Comparison of ENCODE assay signal across 8 cellular contexts in the genomic region with DNA sequence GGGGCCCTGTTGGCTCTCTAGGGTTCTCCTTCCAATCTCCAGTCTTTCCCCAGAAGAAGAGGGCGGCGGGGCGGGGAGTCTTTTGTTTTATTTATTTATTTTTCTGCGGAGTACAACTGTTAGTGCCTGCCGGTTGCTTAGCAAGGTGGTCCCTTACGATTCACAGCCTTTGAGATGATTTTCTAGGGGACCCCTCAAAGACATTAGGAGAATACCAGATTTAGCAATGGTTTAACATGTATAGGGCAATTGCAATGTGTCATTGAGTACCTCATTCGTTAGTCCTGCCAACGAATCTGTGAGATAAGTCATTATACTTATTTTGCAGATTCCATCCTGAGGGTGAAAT. TPM values are rescaled to one million over a fixed set of nuclear protein-coding genes. Genes with fewer than 3 reads are reported as not detected.
DNase-seq lines count a peak whose midpoint lies in the region; ATAC-seq and TF ChIP-seq lines count a peak whose summit lies in the region.

No MANE protein-coding gene starts in this region.

- peaks cover 3% of the 10 kb centered on the region for H3K4me1 Mint-ChIP-seq in memory B cell

- ATAC-seq in heart left ventricle (no peak), memory B cell (ENCODE audit: low read depth) (no peak), upper lobe of right lung (no peak), HG03342 (IDR thresholded peaks at IDR 0.05; ENCODE audit: unreplicated experiment) (no peak)

- H3K27me3 ChIP-seq in heart left ventricle (no peaks in the 10 kb centered on the region), upper lobe of right lung (no peaks in the 10 kb centered on the region)

- H3K4me3 Mint-ChIP-seq in memory B cell = peak overlapping the region; percentile 87

- DNase-seq in heart left ventricle (no peak), cardiac septum (ENCODE audit: low spot score) (no peak), memory B cell (ENCODE audit: low spot score in 2 of 2) (no peak), upper lobe of right lung (no peak), NCI-H446 treated with DMSO at 0.1 percent for 48 hours (lab: John Stamatoyannopoulos, UW) (no peak), C1 segment of cervical spinal cord (lab: John Stamatoyannopoulos, UW) (no peak)

- peak overlapping the region; percentile 63 to 91 (median 86) for H3K27ac ChIP-seq in heart left ventricle
- peak overlapping the region; percentile 64 for H3K27ac ChIP-seq in angular gyrus (ENCODE audit: low read depth, low read length)
- peak overlapping the region; percentile 91 for H3K27ac ChIP-seq in upper lobe of right lung

- peaks cover 12% of the 10 kb centered on the region for H3K36me3 Mint-ChIP-seq in memory B cell

- TF ChIP-seq CTCF in heart left ventricle (IDR thresholded peaks at IDR 0.05) (no peak), upper lobe of right lung (IDR thresholded peaks at IDR 0.05) (no peak)

- H3K36me3 ChIP-seq in heart left ventricle = peaks cover 0 to 34% (median 28%) of the 10 kb centered on the region in 9 donors
- peaks cover 32% of the 10 kb centered on the region for H3K36me3 ChIP-seq in upper lobe of right lung

- H3K4me3 ChIP-seq in heart left ventricle (peak overlapping the region; percentile 74 to 97 (median 90)), upper lobe of right lung (peak overlapping the region; percentile 94)

- no peaks in the 10 kb centered on the region for H3K9me3 ChIP-seq in heart left ventricle
- H3K9me3 ChIP-seq in upper lobe of right lung = no peaks in the 10 kb centered on the region

- H3K27me3 Mint-ChIP-seq in memory B cell = peaks cover 3% of the 10 kb centered on the region

- no peaks in the 10 kb centered on the region for H3K9me3 Mint-ChIP-seq in memory B cell

- H3K27ac Mint-ChIP-seq in memory B cell = peak overlapping the region; percentile 74

- 12 to 20% (median 15%) methylated on average over 8 of the region's 8 CpGs for WGBS in heart left ventricle, 4 donors

- TF ChIP-seq POLR2A in heart left ventricle (IDR thresholded peaks at IDR 0.05) = no peak

- H3K4me1 ChIP-seq in heart left ventricle = peaks cover 0 to 22% (median 12%) of the 10 kb centered on the region in 12 donors
- H3K4me1 ChIP-seq in upper lobe of right lung = peaks cover 6% of the 10 kb centered on the region

- intact Hi-C loops in heart left ventricle (cut with DNase I) = loop anchor here in 1 of 10 donors (2.0 kb wide), 1 partner anchor 56 kb away; a partner anchor contains a TSS
- intact Hi-C loops in cardiac septum (cut with DNase I) = loop anchor here (2.0 kb wide), 1 partner anchor 56 kb away; a partner anchor contains a TSS
- intact Hi-C loops in upper lobe of right lung (cut with DNase I) = no loop called here

RNA-seq across cellular contexts. Expression of a gene that starts 0.3 kb away (rescaled TPM):
- 100 to 1,000 TPM in 1 of 9 donors, 10 to 100 TPM in 8; 59.3 to 117 (median 84.9) TPM for total RNA-seq in heart left ventricle
- 100 to 1,000 TPM in 1 of 2 donors, 10 to 100 TPM in 1; 73.6 to 124 TPM for polyA plus RNA-seq in heart left ventricle
- 64.7 TPM for total RNA-seq in cardiac septum
- total RNA-seq in upper lobe of right lung = 30.1 TPM

RNA-seq across cellular contexts. Expression of a gene that starts 34.4 kb away (rescaled TPM):
- total RNA-seq in heart left ventricle (not detected), cardiac septum (not detected), upper lobe of right lung (not detected)
- not detected for polyA plus RNA-seq in heart left ventricle

RNA-seq across cellular contexts. Expression of a gene that starts 55.4 kb away (rescaled TPM):
- total RNA-seq in heart left ventricle (under 1 TPM in 1 of 9 donors, not detected in 8; 0.53 TPM), cardiac septum (not detected), upper lobe of right lung (not detected)
- polyA plus RNA-seq in heart left ventricle = under 1 TPM in 1 of 2 donors, not detected in 1; 0.11 TPM

RNA-seq across cellular contexts. Expression of a gene that starts 55.7 kb away (rescaled TPM):
- total RNA-seq in heart left ventricle = 10 to 100 TPM in 4 of 9 donors, 1 to 10 TPM in 5; 7.7 to 16.5 (median 10.0) TPM
- 10 to 100 TPM in 1 of 2 donors, 1 to 10 TPM in 1; 6.8 to 16.6 TPM for polyA plus RNA-seq in heart left ventricle
- 10.0 TPM for total RNA-seq in cardiac septum
- total RNA-seq in upper lobe of right lung = 75.1 TPM
